Comparison of ENCODE assay signal across 27 cellular contexts in genomic region chr4:142440093-142440492, GRCh38.
DNase-seq lines count a peak whose midpoint lies in the region; ATAC-seq and TF ChIP-seq lines count a peak whose summit lies in the region.
"Had no signal": no experiment of that assay in that cellular context is flagged by ENCODE, and none has a peak within 500 bp of the region (broad histone marks: within the 10 kb centered on the region; RNA-seq: fewer than 3 reads in every experiment).

No MANE protein-coding gene starts in this region.

- H2BK15ac ChIP-seq in IMR-90 (ENCODE audit: low read depth, low read length) = 0 out of 3 replicates have a peak overlapping the region, but pooled peaks have one; percentile 68

- peak overlapping the region; percentile 5 for H3K27ac Mint-ChIP-seq in mesothelial cell of epicardium
- H3K27ac Mint-ChIP-seq: CD4-positive, alpha-beta T cell had no signal

- H3K56ac ChIP-seq in IMR-90 (ENCODE audit: extremely low read depth, insufficient read depth, low read length) = no peak overlapping the region

- TF ChIP-seq RAD21 in IMR-90 (IDR thresholded peaks at IDR 0.05; ENCODE audit: low read length) = no peak

- no peak overlapping the region for H4K91ac ChIP-seq in IMR-90 (ENCODE audit: insufficient read depth, low read depth, low read length)

- no peak for TF ChIP-seq CTCF in IMR-90 (conservative IDR thresholded peaks at IDR 0.05; ENCODE audit: low read depth, low read length)
- no peak for TF ChIP-seq CTCF in brain microvascular endothelial cell (IDR thresholded peaks at IDR 0.05; ENCODE audit: low read depth, low read length, missing control alignments)
- TF ChIP-seq CTCF in mesothelial cell of epicardium (IDR thresholded peaks at IDR 0.05; ENCODE audit: unreplicated experiment) = no peak

- no peak overlapping the region for H3K23ac ChIP-seq in IMR-90 (ENCODE audit: low read depth, low read length)

- peak overlapping the region in 1 of 2 experiments; percentile 76; a peak in 2 of 4 replicates for H4K8ac ChIP-seq in IMR-90 (ENCODE audit: low read depth in 2 of 2, low read length in 2 of 2)

- dilution Hi-C loops in IMR-90 (cut with HindIII; ENCODE audit: low sequenced_read_pairs, unreplicated experiment) = no loop called here

- no peaks in the 10 kb centered on the region for H3K79me1 ChIP-seq in IMR-90 (ENCODE audit: low read depth in 1 of 2, low read length in 2 of 2)

- no peak overlapping the region for H3K4me2 ChIP-seq in IMR-90 (ENCODE audit: low read depth, low read length)
- H3K4me2 ChIP-seq: BLaER1, KMS-11 had no signal

- no peaks in the 10 kb centered on the region for H3K9me1 ChIP-seq in IMR-90 (ENCODE audit: insufficient read depth, low read length)

- WGBS in IMR-90 (ENCODE audit: extremely low coverage in 2 of 2, insufficient read length in 1 of 2), 2 experiments = no CpG with 5 or more reads among the region's 2 CpGs

- ATAC-seq in IMR-90 (ENCODE audit: low read depth) = peak; percentile 54
- no peak for ATAC-seq in HG03469 (IDR thresholded peaks at IDR 0.05; ENCODE audit: unreplicated experiment)
- ATAC-seq in GM21717 (IDR thresholded peaks at IDR 0.05; ENCODE audit: unreplicated experiment) = no peak
- ATAC-seq: Right ventricle myocardium inferior had no signal

- peaks cover 2% of the 10 kb centered on the region; the same call in 1 of the 2 replicates for H3K9me3 ChIP-seq in IMR-90 (ENCODE audit: control insufficient read depth, insufficient read depth, low read length)
- H3K9me3 ChIP-seq: SJSA1 had no signal

- no peaks in the 10 kb centered on the region for H4K20me1 ChIP-seq in IMR-90 (ENCODE audit: insufficient read depth, low read length)
- H4K20me1 ChIP-seq: BLaER1 had no signal

- H3K27me3 Mint-ChIP-seq in mesothelial cell of epicardium (ENCODE audit: low read depth) = no peaks in the 10 kb centered on the region
- H3K27me3 Mint-ChIP-seq: CD4-positive, alpha-beta T cell had no signal

- peak overlapping the region; percentile 45; the same call in 1 of the 2 replicates for H2BK20ac ChIP-seq in IMR-90 (ENCODE audit: low read depth, low read length)

- H3K9me3 Mint-ChIP-seq in mesothelial cell of epicardium = peaks cover 42% of the 10 kb centered on the region

- intact Hi-C loops in IMR-90 (cut with micrococcal nuclease) = no loop called here

- no peak overlapping the region for H3K18ac ChIP-seq in IMR-90 (ENCODE audit: low read depth, low read length)

- peaks cover 5% of the 10 kb centered on the region for H3K4me1 Mint-ChIP-seq in mesothelial cell of epicardium

- no peaks in the 10 kb centered on the region for H3K4me1 ChIP-seq in IMR-90 (ENCODE audit: control insufficient read depth, insufficient read depth, low read length)
- H3K4me1 ChIP-seq: BLaER1, SJSA1 had no signal

- TF ChIP-seq POLR2A in IMR-90 (IDR thresholded peaks at IDR 0.05; ENCODE audit: low read depth, low read length) = no peak

- no peak overlapping the region for H3K4me3 Mint-ChIP-seq in mesothelial cell of epicardium
- H3K4me3 Mint-ChIP-seq: CD4-positive, alpha-beta T cell had no signal

- POLR2A ChIA-PET in IMR-90 (lab: Charles Lee; ENCODE audit: unreplicated experiment) = no interaction called here

- H2BK5ac ChIP-seq in IMR-90 (ENCODE audit: low read depth, low read length, poor library complexity, severe bottlenecking) = peak overlapping the region; percentile 50

- no peak overlapping the region for H2AK9ac ChIP-seq in IMR-90 (replicated peaks; ENCODE audit: low read depth, low read length, poor library complexity)

- in situ Hi-C loops in IMR-90 (cut with MboI; ENCODE audit: low sequenced_read_pairs) = no loop called here
- in situ Hi-C loops in brain microvascular endothelial cell (cut with HindIII; ENCODE audit: low pct_ligation_motif_present, low sequenced_read_pairs) = no loop called here

- H3K4me3 ChIP-seq in IMR-90 (ENCODE audit: insufficient read depth, low read depth, low read length) = no peak overlapping the region
- H3K4me3 ChIP-seq in brain microvascular endothelial cell (ENCODE audit: low read depth, low read length) = no peak overlapping the region
- H3K4me3 ChIP-seq: BLaER1, SJSA1 had no signal

- CTCF ChIA-PET in IMR-90 (lab: Yijun Ruan, JAX) = no interaction called here

- H3K27ac ChIP-seq in IMR-90 (ENCODE audit: insufficient read depth, low read length) (no peak overlapping the region), brain microvascular endothelial cell (peak overlapping the region; percentile 23)
- H3K27ac ChIP-seq: BLaER1, HL-60, KMS-11, SJSA1 had no signal

- H2BK120ac ChIP-seq in IMR-90 (ENCODE audit: low read depth, low read length) = no peak overlapping the region

- DNase-seq in EH (ENCODE audit: low read depth) (peak; percentile 59), IMR-90 (peak; percentile 29), brain microvascular endothelial cell (no peak), mesothelial cell of epicardium (ENCODE audit: low spot score in 2 of 2, unreplicated experiment in 2 of 2) (no peak), NCI-H128 (lab: John Stamatoyannopoulos, UW; ENCODE audit: unreplicated experiment) (no peak), middle frontal gyrus (ENCODE audit: extremely low spot score, low spot score) (no peak)
- DNase-seq: ACHN; CD4-positive, alpha-beta T cell; COR-L47; DMS 273 treated with DMSO at 0.1 percent for 48 hours; DND-41; GDM1; H7; NCI-H1105 treated with DMSO at 0.1 percent for 48 hours; NCI-H1694; NCI-H2081; NCI-H2171; NCI-H446; NCI-H526 treated with DMSO at 0.1 percent for 48 hours; OCI-M1 had no signal

- no peak overlapping the region for H2AFZ ChIP-seq in IMR-90 (replicated peaks; ENCODE audit: low read length, poor library complexity)

- peaks cover 22% of the 10 kb centered on the region for H3K36me3 Mint-ChIP-seq in mesothelial cell of epicardium

- H4K5ac ChIP-seq in IMR-90 (ENCODE audit: low read depth, low read length) = no peak overlapping the region

- H3K27me3 ChIP-seq in IMR-90 (ENCODE audit: control insufficient read depth, insufficient read depth, low read length) (no peaks in the 10 kb centered on the region), brain microvascular endothelial cell (replicated peaks) (no peaks in the 10 kb centered on the region)
- H3K27me3 ChIP-seq: BLaER1, SJSA1 had no signal

- BruUV-seq in IMR-90 (replicated peaks; lab: Mats Ljungman, UMichigan) = no TSS peak

- H2AK5ac ChIP-seq in IMR-90 (ENCODE audit: low read depth, low read length) = peak overlapping the region; percentile 31; the same call in 1 of the 2 replicates

- H3K4ac ChIP-seq in IMR-90 (ENCODE audit: low read depth, low read length) = peak overlapping the region; percentile 56; the same call in 1 of the 2 replicates

- no peak overlapping the region for H3K9ac ChIP-seq in IMR-90 (ENCODE audit: low read depth, low read length)
- H3K9ac ChIP-seq: BLaER1, KMS-11 had no signal

- H3K36me3 ChIP-seq in IMR-90 (ENCODE audit: control insufficient read depth, insufficient read depth, low read length) (no peaks in the 10 kb centered on the region), brain microvascular endothelial cell (replicated peaks) (no peaks in the 10 kb centered on the region)
- H3K36me3 ChIP-seq: BLaER1, SJSA1 had no signal

- no peak overlapping the region for H3K14ac ChIP-seq in IMR-90 (replicated peaks; ENCODE audit: low read depth, low read length)

TF ChIP-seq in IMR-90, 13 proteins besides CTCF, POLR2A, EP300 and RAD21:
- no peak for TF ChIP-seq BHLHE40 (IDR thresholded peaks at IDR 0.05; ENCODE audit: low read depth, low read length)
- no peak for TF ChIP-seq ELK1 (IDR thresholded peaks at IDR 0.05; ENCODE audit: borderline replicate concordance, low read depth, low read length)
- TF ChIP-seq USF2 (IDR thresholded peaks at IDR 0.05; ENCODE audit: low read depth, low read length) = no peak
- TF ChIP-seq MXI1 (IDR thresholded peaks at IDR 0.05; ENCODE audit: borderline replicate concordance, low read depth, low read length) = no peak
- no peak for TF ChIP-seq NFE2L2 (IDR thresholded peaks at IDR 0.05; ENCODE audit: low read depth, low read length)
- no peak for TF ChIP-seq SMC3 (IDR thresholded peaks at IDR 0.05; ENCODE audit: low read depth, low read length)

Comparison
In these comparisons a context has a peak if more than half of its experiments do, and no peak if none do; other contexts are left out.
1. DNase-seq: peak in EH (single experiment) and IMR-90 (single experiment); none in brain microvascular endothelial cell (single experiment), mesothelial cell of epicardium (0 of 2), NCI-H128 (single experiment) and middle frontal gyrus (single experiment).